In genomic region chr14:89232366-89233070, GRCh38 we compare ENCODE assay signal across 1 cellular context.
TF ChIP-seq lines count a peak whose summit lies in the region.

No MANE protein-coding gene starts in this region.

TF ChIP-seq in HepG2, 621 proteins besides CTCF, POLR2A, EP300 and RAD21 (continued from another document and continues in another):
- TF ChIP-seq SALL1 (CRISPR knock-in tag; IDR thresholded peaks at IDR 0.05) (peak; percentile 88), KLF9 (CRISPR knock-in tag; IDR thresholded peaks at IDR 0.05; ENCODE audit: low read depth) (no peak), NR1H2 (CRISPR knock-in tag; IDR thresholded peaks at IDR 0.05; ENCODE audit: borderline replicate concordance, low read depth) (no peak), ELF3 (CRISPR knock-in tag; IDR thresholded peaks at IDR 0.05) (0 out of 2 replicates have a peak, but pooled peaks have one; percentile 39), ZNF772 (CRISPR knock-in tag; IDR thresholded peaks at IDR 0.05) (0 out of 2 replicates have a peak, but pooled peaks have one; percentile 40), ZFY (CRISPR knock-in tag; IDR thresholded peaks at IDR 0.05) (no peak), ZNF441 (CRISPR knock-in tag; IDR thresholded peaks at IDR 0.05; ENCODE audit: borderline replicate concordance) (peak; percentile 76), ZBTB26 (CRISPR knock-in tag; IDR thresholded peaks at IDR 0.05; ENCODE audit: borderline replicate concordance) (no peak), ZNF256 (CRISPR knock-in tag; conservative IDR thresholded peaks at IDR 0.05) (no peak), ZNF207 (IDR thresholded peaks at IDR 0.05; ENCODE audit: borderline replicate concordance) (no peak), ZNF704 (CRISPR knock-in tag; IDR thresholded peaks at IDR 0.05; ENCODE audit: borderline replicate concordance) (no peak), ZSCAN31 (CRISPR knock-in tag; IDR thresholded peaks at IDR 0.05; ENCODE audit: low read depth) (peak; percentile 63; the same call in 1 of the 2 replicates), HOXD1 (CRISPR knock-in tag; IDR thresholded peaks at IDR 0.05) (peak; percentile 75), ZNF17 (CRISPR knock-in tag; IDR thresholded peaks at IDR 0.05) (no peak), TGIF2 (CRISPR knock-in tag; IDR thresholded peaks at IDR 0.05) (no peak), ZNF264 (CRISPR knock-in tag; IDR thresholded peaks at IDR 0.05) (0 out of 2 replicates have a peak, but pooled peaks have one; percentile 60), MAF1 (CRISPR knock-in tag; IDR thresholded peaks at IDR 0.05; ENCODE audit: borderline replicate concordance) (no peak), ISX (CRISPR knock-in tag; conservative IDR thresholded peaks at IDR 0.05) (no peak), ZNF562 (CRISPR knock-in tag; IDR thresholded peaks at IDR 0.05; ENCODE audit: borderline replicate concordance) (no peak), TBX3 (IDR thresholded peaks at IDR 0.05; ENCODE audit: borderline replicate concordance) (peak; percentile 48; the same call in 1 of the 2 replicates), HNF1B (CRISPR knock-in tag; IDR thresholded peaks at IDR 0.05) (no peak), ZNF597 (CRISPR knock-in tag; IDR thresholded peaks at IDR 0.05) (no peak), ZNF33A (CRISPR knock-in tag; IDR thresholded peaks at IDR 0.05; ENCODE audit: borderline replicate concordance) (0 out of 2 replicates have a peak, but pooled peaks have one; percentile 49), ZNF501 (CRISPR knock-in tag; IDR thresholded peaks at IDR 0.05) (no peak), PBX2 (CRISPR knock-in tag; IDR thresholded peaks at IDR 0.05) (no peak), DNMT3B (CRISPR knock-in tag; conservative IDR thresholded peaks at IDR 0.05) (no peak), BRD4 (CRISPR knock-in tag; IDR thresholded peaks at IDR 0.05) (no peak), TAF15 (IDR thresholded peaks at IDR 0.05; ENCODE audit: low read depth, low read length, poor library complexity, severe bottlenecking) (no peak), ATF4 (CRISPR knock-in tag; IDR thresholded peaks at IDR 0.05) (peak in 1 of 2 experiments; percentile 95; a peak in 2 of 4 replicates), MATR3 (CRISPR knock-in tag; IDR thresholded peaks at IDR 0.05) (no peak), SMAD1 (CRISPR knock-in tag; IDR thresholded peaks at IDR 0.05; ENCODE audit: borderline replicate concordance, low read depth) (no peak), SMC3 (IDR thresholded peaks at IDR 0.05; ENCODE audit: low read length) (peak; percentile 39; the same call in 1 of the 2 replicates), GZF1 (CRISPR knock-in tag; IDR thresholded peaks at IDR 0.05) (no peak), ZNF75D (CRISPR knock-in tag; IDR thresholded peaks at IDR 0.05; ENCODE audit: borderline replicate concordance) (no peak), ZNF841 (CRISPR knock-in tag; IDR thresholded peaks at IDR 0.05; ENCODE audit: borderline replicate concordance) (peak; percentile 71; the same call in 1 of the 2 replicates), REXO4 (CRISPR knock-in tag; IDR thresholded peaks at IDR 0.05; ENCODE audit: borderline replicate concordance) (no peak), RELA (CRISPR knock-in tag; IDR thresholded peaks at IDR 0.05) (no peak), PAF1 (CRISPR knock-in tag; IDR thresholded peaks at IDR 0.05) (no peak), MEF2D (CRISPR knock-in tag; IDR thresholded peaks at IDR 0.05) (peak; percentile 88), ZNF607 (CRISPR knock-in tag; IDR thresholded peaks at IDR 0.05; ENCODE audit: borderline replicate concordance) (no peak), ZNF510 (CRISPR knock-in tag; IDR thresholded peaks at IDR 0.05; ENCODE audit: low read depth) (no peak), ARID4A (CRISPR knock-in tag; IDR thresholded peaks at IDR 0.05; ENCODE audit: borderline replicate concordance) (peak; percentile 78; the same call in 1 of the 2 replicates), ZNF580 (CRISPR knock-in tag; IDR thresholded peaks at IDR 0.05; ENCODE audit: borderline replicate concordance, low read depth) (peak; percentile 78; the same call in 1 of the 2 replicates), ARID2 (CRISPR knock-in tag; IDR thresholded peaks at IDR 0.05; ENCODE audit: borderline replicate concordance) (no peak), ZNF800 (CRISPR knock-in tag; IDR thresholded peaks at IDR 0.05) (no peak), ZZZ3 (CRISPR knock-in tag; IDR thresholded peaks at IDR 0.05; ENCODE audit: borderline replicate concordance) (no peak), RNF2 (conservative IDR thresholded peaks at IDR 0.05; ENCODE audit: low read depth) (no peak), SYNCRIP (IDR thresholded peaks at IDR 0.05; ENCODE audit: insufficient read depth, low read depth, low read length) (no peak), HDAC6 (IDR thresholded peaks at IDR 0.05; ENCODE audit: low read depth, low read length) (no peak), NR2C2 (CRISPR knock-in tag; IDR thresholded peaks at IDR 0.05; ENCODE audit: borderline replicate concordance) (peak; percentile 56), ERF (CRISPR knock-in tag; IDR thresholded peaks at IDR 0.05) (peak; percentile 58; the same call in 1 of the 2 replicates), DPF2 (CRISPR knock-in tag; IDR thresholded peaks at IDR 0.05; ENCODE audit: borderline replicate concordance, low read depth) (peak; percentile 74; the same call in 1 of the 2 replicates), SCMH1 (CRISPR knock-in tag; IDR thresholded peaks at IDR 0.05; ENCODE audit: borderline replicate concordance) (no peak), ZNF710 (CRISPR knock-in tag; IDR thresholded peaks at IDR 0.05; ENCODE audit: borderline replicate concordance) (peak; percentile 76; the same call in 1 of the 2 replicates), ZNF570 (CRISPR knock-in tag; IDR thresholded peaks at IDR 0.05; ENCODE audit: borderline replicate concordance) (no peak), ZBTB3 (CRISPR knock-in tag; IDR thresholded peaks at IDR 0.05; ENCODE audit: borderline replicate concordance, low read depth) (no peak), ZNF350 (CRISPR knock-in tag; IDR thresholded peaks at IDR 0.05; ENCODE audit: borderline replicate concordance, low read depth) (no peak)
